Comparison of ENCODE assay signal across 8 cellular contexts in genomic region chr1:215082532-215083407, GRCh38. TPM values are rescaled to one million over a fixed set of nuclear protein-coding genes. Genes with fewer than 3 reads are reported as not detected.
A peak's percentile ranks its signal among the peaks of the same experiment; 100 is the strongest.
DNase-seq lines count a peak whose midpoint lies in the region; ATAC-seq and TF ChIP-seq lines count a peak whose summit lies in the region.

Gene KCNK2 (plus strand): TSS chr1:215082737. CDS start chr1:215083386, 649 bp downstream.

- H3K4me1 Mint-ChIP-seq in type B pancreatic cell (ENCODE audit: unreplicated experiment) = peaks cover 13% of the 10 kb centered on the region

- in situ Hi-C loops in astrocyte of the spinal cord (cut with HindIII; ENCODE audit: low sequenced_read_pairs) = no loop called here

- DNase-seq in stimulated activated CD4-positive, alpha-beta T cell treated with anti-CD3 and anti-CD28 coated beads, Interleukin-15, amount 100 ng/mL, for 24 hours = peak; percentile 13
- DNase-seq in stimulated activated CD4-positive, alpha-beta T cell treated with anti-CD3 and anti-CD28 coated beads, Interleukin-1b, Interleukin-23, amount 100 ng/mL, for 48 hours = no peak
- DNase-seq in astrocyte of the spinal cord (ENCODE audit: low read depth, low spot score) = no peak
- no peak for DNase-seq in left lobe of liver (ENCODE audit: low spot score)
- DNase-seq in type B pancreatic cell (ENCODE audit: extremely low spot score, unreplicated experiment) = peak; percentile 70
- DNase-seq in NCI-H1048 (lab: John Stamatoyannopoulos, UW) = no peak

- H3K27me3 Mint-ChIP-seq in type B pancreatic cell = peaks cover 81% of the 10 kb centered on the region

- ATAC-seq in left lobe of liver (peak; percentile 41), HG02884 (IDR thresholded peaks at IDR 0.05; ENCODE audit: unreplicated experiment) (no peak), GM21786 (IDR thresholded peaks at IDR 0.05; ENCODE audit: unreplicated experiment) (no peak)

- H3K36me3 Mint-ChIP-seq in type B pancreatic cell = no peaks in the 10 kb centered on the region

- H3K9me3 Mint-ChIP-seq in type B pancreatic cell = peaks cover 3% of the 10 kb centered on the region

- H3K4me3 Mint-ChIP-seq in type B pancreatic cell = peak within 1 kb of the TSS; percentile 92

- peak within 1 kb of the TSS; percentile 60 for H3K4me3 ChIP-seq in astrocyte of the spinal cord (ENCODE audit: low read depth, low read length)

- no peak for TF ChIP-seq CTCF in astrocyte of the spinal cord (IDR thresholded peaks at IDR 0.05; ENCODE audit: low read depth, low read length)
- no peak for TF ChIP-seq CTCF in type B pancreatic cell (conservative IDR thresholded peaks at IDR 0.05)

- peak within 1 kb of the TSS; percentile 61 for H3K27ac Mint-ChIP-seq in type B pancreatic cell

RNA-seq across cellular contexts. Expression of gene KCNK2, which starts in this region (rescaled TPM):
- 0.08 TPM for total RNA-seq in left lobe of liver
- 2.8 and 7.1 TPM in 2 replicates for total RNA-seq in type B pancreatic cell (ENCODE audit: low replicate concordance)

Comparison
In these comparisons a context has a peak if more than half of its experiments do, and no peak if none do; other contexts are left out.
1. DNase-seq: peak in stimulated activated CD4-positive, alpha-beta T cell treated with anti-CD3 and anti-CD28 coated beads, Interleukin-15, amount 100 ng/mL, for 24 hours (single experiment) and type B pancreatic cell (single experiment); none in stimulated activated CD4-positive, alpha-beta T cell treated with anti-CD3 and anti-CD28 coated beads, Interleukin-1b, Interleukin-23, amount 100 ng/mL, for 48 hours (single experiment), astrocyte of the spinal cord (single experiment), left lobe of liver (single experiment) and NCI-H1048 (single experiment).
2. Peak in ATAC-seq in left lobe of liver; RNA of the gene not detected or under 1 TPM.